Comparison of ENCODE assay signal across 11 cellular contexts in genomic region chr5:171367424-171368370, GRCh38. TPM values are rescaled to one million over a fixed set of nuclear protein-coding genes. Genes with fewer than 3 reads are reported as not detected.
A peak's percentile ranks its signal among the peaks of the same experiment; 100 is the strongest.
DNase-seq lines count a peak whose midpoint lies in the region; ATAC-seq, FAIRE-seq and TF ChIP-seq lines count a peak whose summit lies in the region.
"Had no signal": no experiment of that assay in that cellular context is flagged by ENCODE, and none has a peak within 500 bp of the region (broad histone marks: within the 10 kb centered on the region; RNA-seq: fewer than 3 reads in every experiment).

No MANE protein-coding gene starts in this region.

- no peak for TF ChIP-seq POLR2A in stomach (IDR thresholded peaks at IDR 0.05)

- peaks cover 0 to 45% (median 0%) of the 10 kb centered on the region in 3 donors for H3K27me3 ChIP-seq in stomach

- H3K9ac ChIP-seq in kidney (ENCODE audit: low read length in 2 of 2) = no peak overlapping the region

- FAIRE-seq in kidney (lab: Jason Lieb, UNC) = no peak

- H3K9me3 ChIP-seq in kidney (ENCODE audit: control insufficient read depth in 1 of 2, low read length in 2 of 2) (no peaks in the 10 kb centered on the region), stomach (no peaks in the 10 kb centered on the region)
- H3K9me3 ChIP-seq: Caco-2 had no signal

- intact Hi-C loops in kidney (cut with DNase I) (no loop called here), stomach (cut with DNase I; ENCODE audit: low total_unique reads) (no loop called here)

- no peak for TF ChIP-seq EP300 in stomach (IDR thresholded peaks at IDR 0.05)

- H3K4me3 ChIP-seq in kidney (ENCODE audit: low read length in 2 of 2) = no peak overlapping the region
- H3K4me3 ChIP-seq in stomach = no peak overlapping the region

- no peak for TF ChIP-seq CTCF in kidney (IDR thresholded peaks at IDR 0.05; ENCODE audit: borderline replicate concordance, extremely low read depth, insufficient read depth)
- no peak for TF ChIP-seq CTCF in stomach (IDR thresholded peaks at IDR 0.05)

- DNase-seq in ELR (ENCODE audit: low read depth) = peak; percentile 88
- DNase-seq in RPMI7951 (ENCODE audit: low read depth) = peak; percentile 77
- DNase-seq in kidney = peak; percentile 30
- DNase-seq in stomach = no peak
- no peak for DNase-seq in OCI-M2 (lab: John Stamatoyannopoulos, UW; ENCODE audit: unreplicated experiment)
- no peak for DNase-seq in NCI-H2171 treated with DMSO at 0.1 percent for 48 hours (lab: John Stamatoyannopoulos, UW)
- DNase-seq: activated CD4-positive, alpha-beta T cell treated with anti-CD3 and anti-CD28 coated beads for 4 hours; Caco-2 had no signal

- H3K36me3 ChIP-seq in kidney (ENCODE audit: control insufficient read depth in 1 of 2, insufficient read depth in 2 of 2, low read length in 2 of 2) (no peaks in the 10 kb centered on the region), stomach (no peaks in the 10 kb centered on the region)

- H3K4me1 ChIP-seq in kidney (ENCODE audit: control insufficient read depth in 1 of 2, insufficient read depth in 1 of 2, low read depth in 1 of 2, low read length in 2 of 2) (no peaks in the 10 kb centered on the region), stomach (no peaks in the 10 kb centered on the region)
- H3K4me1 ChIP-seq: Caco-2 had no signal

- ATAC-seq in HG02678 (IDR thresholded peaks at IDR 0.05; ENCODE audit: unreplicated experiment) = peak; percentile 47
- no peak for ATAC-seq in GM21528 (IDR thresholded peaks at IDR 0.05; ENCODE audit: low FRiP score, unreplicated experiment)
- ATAC-seq: activated naive CD4-positive, alpha-beta T cell treated with anti-CD3 and anti-CD28 coated beads, Interleukin-2, amount 50 U/mL, for 72 hours had no signal

- 76 to 85% (median 81%) methylated on average over 13 to 16 of the region's 16 CpGs for WGBS in stomach, 5 donors

- H3K27ac ChIP-seq in kidney (ENCODE audit: low read depth in 2 of 2, low read length in 2 of 2) = no peak overlapping the region
- H3K27ac ChIP-seq in stomach = no peak overlapping the region

RNA-seq across cellular contexts. Expression of gene NPM1, which starts 20.0 kb away (rescaled TPM):
- 785 and 796 TPM in 2 replicates for total RNA-seq in RPMI7951 (2014; rRNA removed; shearing (Covaris generic))
- total RNA-seq in kidney (612 TPM), stomach (100 to 1,000 TPM; 289 to 989 (median 416) TPM)
- polyA plus RNA-seq in kidney (ENCODE audit: insufficient read depth, low read depth, low replicate concordance) (611 TPM), stomach (1,000 to 10,000 TPM; 2,122 to 3,788 (median 2,464) TPM)

RNA-seq across cellular contexts. Expression of gene FGF18, which starts 51.8 kb away (rescaled TPM):
- total RNA-seq in RPMI7951 (2014; rRNA removed; shearing (Covaris generic)) = not detected in 2 replicates
- total RNA-seq in kidney = 1.8 TPM
- 0.39 TPM for polyA plus RNA-seq in kidney (ENCODE audit: insufficient read depth, low read depth, low replicate concordance)
- total RNA-seq in stomach = 1 to 10 TPM in 1 of 5 donors, under 1 TPM in 1, not detected in 3; 0.37 to 7.1 TPM
- polyA plus RNA-seq in stomach = under 1 TPM; 0.37 to 0.68 (median 0.46) TPM

RNA-seq across cellular contexts. Expression of gene TLX3, which starts 58.6 kb away (rescaled TPM):
- total RNA-seq in RPMI7951 (2014; rRNA removed; shearing (Covaris generic)) = 0.96 and 1.9 TPM in 2 replicates
- not detected for total RNA-seq in kidney
- not detected for polyA plus RNA-seq in kidney (ENCODE audit: insufficient read depth, low read depth, low replicate concordance)
- not detected for total RNA-seq in stomach
- not detected for polyA plus RNA-seq in stomach
- total RNA-seq: activated naive CD4-positive, alpha-beta T cell treated with anti-CD3 and anti-CD28 coated beads, Interleukin-2, amount 50 U/mL, for 72 hours; Caco-2 had no signal

Comparison
In these comparisons a context has a peak if more than half of its experiments do, and no peak if none do; other contexts are left out.
1. DNase-seq: peak in ELR (single experiment), RPMI7951 (single experiment) and kidney (single experiment); none in stomach (single experiment), OCI-M2 (single experiment) and NCI-H2171 treated with DMSO at 0.1 percent for 48 hours (single experiment).